ENCODE assay signal across 7 cellular contexts in genomic region chr11:12693485-12694181, GRCh38. TPM values are rescaled to one million over a fixed set of nuclear protein-coding genes. Genes with fewer than 3 reads are reported as not detected.
DNase-seq lines count a peak whose midpoint lies in the region; ATAC-seq and TF ChIP-seq lines count a peak whose summit lies in the region.

No MANE protein-coding gene starts in this region.

- no peak overlapping the region for H3K18ac ChIP-seq in H9 (ENCODE audit: insufficient read length, low read depth, low read length)

- H3K9me3 ChIP-seq in H9 (ENCODE audit: control insufficient read depth, low read depth, low read length): no peaks in the 10 kb centered on the region

- H3K9me3 Mint-ChIP-seq in H9 (no peaks in the 10 kb centered on the region; a peak in 1 of 5 replicates), brain (no peaks in the 10 kb centered on the region), CD14-positive monocyte (peaks cover 0 to 6% (median 2%) of the 10 kb centered on the region in 7 donors)

- H2AK5ac ChIP-seq in H9 (ENCODE audit: insufficient read length, low read length): no peak overlapping the region

- H3K56ac ChIP-seq in H9 (ENCODE audit: insufficient read length, low read depth, low read length): no peak overlapping the region

- H3K4ac ChIP-seq in H9 (ENCODE audit: low read depth, low read length): no peak overlapping the region

- no peak overlapping the region for H2BK5ac ChIP-seq in H9 (ENCODE audit: insufficient read length, low read length)

- peaks cover 39% of the 10 kb centered on the region; the same call in 1 of the 2 replicates for H3K4me1 ChIP-seq in H9 (ENCODE audit: insufficient read depth, low read length)

- no peak overlapping the region for H2BK20ac ChIP-seq in H9 (ENCODE audit: low read depth, low read length, poor library complexity, severe bottlenecking)

- no peak overlapping the region for H2BK120ac ChIP-seq in H9 (ENCODE audit: low read depth, low read length, poor library complexity, severe bottlenecking)

- H2BK12ac ChIP-seq in H9 (ENCODE audit: insufficient read length, low read depth, low read length): no peak overlapping the region

- H4K5ac ChIP-seq in H9 (ENCODE audit: insufficient read length, low read depth, low read length): no peak overlapping the region

- H3K27ac Mint-ChIP-seq in H9: peak overlapping the region; percentile 32 to 94 (median 52); a peak in 5 of 7 replicates
- peak overlapping the region; percentile 20 to 100 (median 98) for H3K27ac Mint-ChIP-seq in brain
- H3K27ac Mint-ChIP-seq in CD14-positive monocyte: peak overlapping the region in 1 of 7 donors; percentile 2

- H4K91ac ChIP-seq in H9 (ENCODE audit: insufficient read length, low read depth, low read length): no peak overlapping the region

- peaks cover 4% of the 10 kb centered on the region for H4K20me1 ChIP-seq in H9 (ENCODE audit: control insufficient read depth, insufficient read depth, insufficient read length)

- peak overlapping the region; percentile 21 for H3K27ac ChIP-seq in H9 (ENCODE audit: insufficient read length, low read depth, low read length)

- DNase-seq in H9 (no peak), NCI-H345 (lab: John Stamatoyannopoulos, UW) (peak; percentile 83), islet precursor cell (peak; percentile 87), CD14-positive monocyte (ENCODE audit: low spot score) (no peak)
- DNase-seq in stimulated activated naive CD8-positive, alpha-beta T cell treated with anti-CD3 and anti-CD28 coated beads, Interleukin-15, Interleukin-2, amounts not matched to agents 100 U/mL and 50 U/mL, for 24 hours: peak; percentile 8

- H3K27me3 ChIP-seq in H9 (ENCODE audit: insufficient read depth, low read length): peaks cover 2% of the 10 kb centered on the region; the same call in 1 of the 2 replicates

- H3K9ac ChIP-seq in H9 (ENCODE audit: extremely low read depth, insufficient read length, low read length): no peak overlapping the region

- no peak overlapping the region for H4K8ac ChIP-seq in H9 (replicated peaks; ENCODE audit: insufficient read length, low read depth, low read length)

- peaks cover 14% of the 10 kb centered on the region for H3K79me1 ChIP-seq in H9 (ENCODE audit: insufficient read depth, low read depth, low read length, poor library complexity, severe bottlenecking)

- ATAC-seq in stimulated activated naive CD8-positive, alpha-beta T cell treated with anti-CD3 and anti-CD28 coated beads, Interleukin-15, Interleukin-2, amounts not matched to agents 100 U/mL and 50 U/mL, for 24 hours: peak; percentile 82
- ATAC-seq in HG03280 (IDR thresholded peaks at IDR 0.05; ENCODE audit: unreplicated experiment): no peak

- H2BK15ac ChIP-seq in H9 (ENCODE audit: low read depth, low read length): peak overlapping the region; percentile 45; the same call in 1 of the 2 replicates

- H3K27me3 Mint-ChIP-seq in H9 (ENCODE audit: low read depth): peaks cover 7% of the 10 kb centered on the region
- peaks cover 2% of the 10 kb centered on the region for H3K27me3 Mint-ChIP-seq in brain
- peaks cover 57 to 82% (median 59%) of the 10 kb centered on the region in 3 donors for H3K27me3 Mint-ChIP-seq in CD14-positive monocyte (ENCODE audit: low read depth in 3 of 3)

- intact Hi-C loops in CD14-positive monocyte (cut with micrococcal nuclease): no loop called here

- TF ChIP-seq CTCF in H9 (conservative IDR thresholded peaks at IDR 0.05): no peak
- no peak for TF ChIP-seq CTCF in brain (conservative IDR thresholded peaks at IDR 0.05)
- no peak for TF ChIP-seq CTCF in CD14-positive monocyte (IDR thresholded peaks at IDR 0.05)

- H3K23ac ChIP-seq in H9 (ENCODE audit: insufficient read length, low read depth, low read length): no peak overlapping the region

- peaks cover 84 to 94% of the 10 kb centered on the region in 2 experiments for H3K4me1 Mint-ChIP-seq in H9
- H3K4me1 Mint-ChIP-seq in brain: peaks cover 100% of the 10 kb centered on the region
- H3K4me1 Mint-ChIP-seq in CD14-positive monocyte: peaks cover 9% of the 10 kb centered on the region

- H3K79me2 ChIP-seq in H9 (ENCODE audit: insufficient read depth, low read length): peaks cover 29% of the 10 kb centered on the region

- H3K14ac ChIP-seq in H9 (ENCODE audit: insufficient read depth, low read length): peak overlapping the region; percentile 11; the same call in 1 of the 2 replicates

- no CpG with 5 or more reads among the region's 13 CpGs for WGBS in H9 (ENCODE audit: extremely low coverage, insufficient read length, low lambda C conversion rate)

- peaks cover 0 to 2% (median 0%) of the 10 kb centered on the region in 3 experiments; a peak in 1 of 7 replicates for H3K36me3 Mint-ChIP-seq in H9 (ENCODE audit: insufficient read depth in 1 of 3, low read depth in 3 of 3)
- no peaks in the 10 kb centered on the region for H3K36me3 Mint-ChIP-seq in brain
- no peaks in the 10 kb centered on the region for H3K36me3 Mint-ChIP-seq in CD14-positive monocyte

- no peak overlapping the region; a peak in 1 of 5 replicates for H3K4me3 Mint-ChIP-seq in H9
- peak overlapping the region; percentile 71 to 80 (median 76) for H3K4me3 Mint-ChIP-seq in brain
- peak overlapping the region in 1 of 2 donors; percentile 69 for H3K4me3 Mint-ChIP-seq in CD14-positive monocyte

- no peak overlapping the region for H3K4me2 ChIP-seq in H9 (ENCODE audit: insufficient read depth, insufficient read length, low read length)

- no peak overlapping the region for H3T11ph ChIP-seq in H9 (ENCODE audit: low read length)

- H3K23me2 ChIP-seq in H9 (ENCODE audit: insufficient read length, low read depth, low read length, poor library complexity, severe bottlenecking): no peaks in the 10 kb centered on the region

- H2AFZ ChIP-seq in H9 (ENCODE audit: low read length): no peak overlapping the region

RNA-seq across cellular contexts. Expression of gene TEAD1, which starts 19.4 kb away (rescaled TPM):
- 75.1 and 76.8 TPM in 2 replicates for total RNA-seq in H9 (2021)
- 32.4 TPM for polyA plus RNA-seq in brain (ENCODE audit: insufficient read depth, low read depth, low replicate concordance)
- not detected for polyA plus RNA-seq in CD14-positive monocyte

Comparison
In these comparisons a context has a peak if more than half of its experiments do, and no peak if none do; other contexts are left out.
1. DNase-seq: peak in NCI-H345 (single experiment), islet precursor cell (single experiment) and stimulated activated naive CD8-positive, alpha-beta T cell treated with anti-CD3 and anti-CD28 coated beads, Interleukin-15, Interleukin-2, amounts not matched to agents 100 U/mL and 50 U/mL, for 24 hours (single experiment); none in H9 (single experiment) and CD14-positive monocyte (single experiment).
2. H3K4me3 Mint-ChIP-seq: peak in brain (5 of 5); none in H9 (0 of 2).
3. RNA of gene TEAD1, which starts 19.4 kb away (polyA plus RNA-seq): 32.4 TPM in brain (single experiment); not detected in CD14-positive monocyte; every median in the first group is over 10 times any median in the second.